Comparison of ENCODE assay signal across 12 cellular contexts in genomic region chr21:28150778-28151177, GRCh38.
A peak's percentile ranks its signal among the peaks of the same experiment; 100 is the strongest.
DNase-seq lines count a peak whose midpoint lies in the region; ATAC-seq and TF ChIP-seq lines count a peak whose summit lies in the region.
"Had no signal": no experiment of that assay in that cellular context is flagged by ENCODE, and none has a peak within 500 bp of the region (broad histone marks: within the 10 kb centered on the region; RNA-seq: fewer than 3 reads in every experiment).

No MANE protein-coding gene starts in this region.

- no peaks in the 10 kb centered on the region for H3K9me3 ChIP-seq in Peyer's patch
- H3K9me3 ChIP-seq: A549 had no signal

- no peak for TF ChIP-seq POLR2A in Peyer's patch (IDR thresholded peaks at IDR 0.05)

- H3K36me3 ChIP-seq in Peyer's patch = no peaks in the 10 kb centered on the region

- TF ChIP-seq CTCF in Peyer's patch (IDR thresholded peaks at IDR 0.05) = no peak

- H3K27ac ChIP-seq in Peyer's patch = no peak overlapping the region
- H3K27ac ChIP-seq: A549 had no signal

- DNase-seq in H4 (ENCODE audit: low spot score) = peak; percentile 41
- peak; percentile 62 for DNase-seq in amniotic epithelial cell (ENCODE audit: low read depth)
- DNase-seq in iris pigment epithelial cell (ENCODE audit: low read depth) = peak; percentile 57
- no peak for DNase-seq in stimulated activated CD8-positive, alpha-beta memory T cell treated with anti-CD3 and anti-CD28 coated beads, Interleukin-4, amount 100 ng/mL, for 48 hours
- no peak for DNase-seq in NCI-H1694 (lab: John Stamatoyannopoulos, UW)
- no peak for DNase-seq in Peyer's patch
- DNase-seq: CD8-positive, alpha-beta T cell; COR-L47; DND-41; H7 had no signal

- H3K4me1 ChIP-seq in Peyer's patch = no peaks in the 10 kb centered on the region
- H3K4me1 ChIP-seq: A549 had no signal

- no peak for ATAC-seq in HG03095 (IDR thresholded peaks at IDR 0.05; ENCODE audit: unreplicated experiment)
- ATAC-seq: A549; CD8-positive, alpha-beta T cell had no signal

- no peak overlapping the region for H3K4me3 ChIP-seq in Peyer's patch
- H3K4me3 ChIP-seq: A549 had no signal

- H3K27me3 ChIP-seq in Peyer's patch = no peaks in the 10 kb centered on the region

Comparison
In these comparisons a context has a peak if more than half of its experiments do, and no peak if none do; other contexts are left out.
1. DNase-seq: peak in H4 (single experiment), amniotic epithelial cell (single experiment) and iris pigment epithelial cell (single experiment); none in stimulated activated CD8-positive, alpha-beta memory T cell treated with anti-CD3 and anti-CD28 coated beads, Interleukin-4, amount 100 ng/mL, for 48 hours (single experiment), NCI-H1694 (single experiment) and Peyer's patch (0 of 3).